ENCODE assay signal across 19 cellular contexts in genomic region chr3:119974666-119975065, GRCh38.
DNase-seq lines count a peak whose midpoint lies in the region; ATAC-seq, FAIRE-seq and TF ChIP-seq lines count a peak whose summit lies in the region.
"Had no signal": no experiment of that assay in that cellular context is flagged by ENCODE, and none has a peak within 500 bp of the region (broad histone marks: within the 10 kb centered on the region; RNA-seq: fewer than 3 reads in every experiment).

No MANE protein-coding gene starts in this region.

- TF ChIP-seq CTCF in RWPE1 (conservative IDR thresholded peaks at IDR 0.05; ENCODE audit: low read depth): no peak
- TF ChIP-seq CTCF in endothelial cell (IDR thresholded peaks at IDR 0.05; ENCODE audit: unreplicated experiment): no peak
- TF ChIP-seq CTCF in keratinocyte (optimal IDR thresholded peaks at IDR 0.05 in 1 of 3, IDR thresholded peaks at IDR 0.05 in 1 of 3, conservative IDR thresholded peaks at IDR 0.05 in 1 of 3; ENCODE audit: extremely low read depth in 1 of 3, insufficient read depth in 2 of 3, low read length in 3 of 3): no peak

- no peaks in the 10 kb centered on the region for H3K9me3 ChIP-seq in keratinocyte (ENCODE audit: control insufficient read depth, low read depth, low read length)

- no peaks in the 10 kb centered on the region for H3K27me3 ChIP-seq in keratinocyte (ENCODE audit: control insufficient read depth, extremely low read depth, insufficient read depth, low read length)

- peak; percentile 88 for FAIRE-seq in keratinocyte (lab: Jason Lieb, UNC)
- FAIRE-seq: D721Med, GM18507 had no signal

- peaks cover 90% of the 10 kb centered on the region for H3K79me2 ChIP-seq in keratinocyte (ENCODE audit: control insufficient read depth, insufficient read depth, low read length)

- POLR2A ChIA-PET in RWPE1 (lab: Yijun Ruan, JAX; ENCODE audit: low non-redundant PET): no interaction called here

- peak overlapping the region; percentile 5 for H3K27ac Mint-ChIP-seq in endothelial cell (ENCODE audit: unreplicated experiment)
- H3K27ac Mint-ChIP-seq: CD14-positive monocyte; CD8-positive, alpha-beta T cell; IgD-negative memory B cell had no signal

- H3K27ac ChIP-seq in RWPE1 (peak overlapping the region; percentile 40; the same call in 1 of the 2 replicates), keratinocyte (ENCODE audit: control insufficient read depth, insufficient read depth, low read length) (peak overlapping the region; percentile 5)
- H3K27ac ChIP-seq: GM23248, KMS-11 had no signal

- H3K9ac ChIP-seq in keratinocyte (ENCODE audit: control insufficient read depth, extremely low read depth, insufficient read depth, low read length): no peak overlapping the region
- H3K9ac ChIP-seq: GM23248, KMS-11 had no signal

- H3K9me3 Mint-ChIP-seq in endothelial cell (ENCODE audit: unreplicated experiment): no peaks in the 10 kb centered on the region

- no peak overlapping the region for H3K4me3 Mint-ChIP-seq in endothelial cell (ENCODE audit: unreplicated experiment)
- H3K4me3 Mint-ChIP-seq: CD14-positive monocyte; CD8-positive, alpha-beta T cell; IgD-negative memory B cell had no signal

- no peak overlapping the region for H2AFZ ChIP-seq in keratinocyte (ENCODE audit: control insufficient read depth, low read length)
- H2AFZ ChIP-seq: GM23248 had no signal

- DNase-seq in HPDE6-E6E7 (ENCODE audit: extremely low spot score) (peak; percentile 20), RWPE1 (ENCODE audit: low spot score) (peak; percentile 38), endothelial cell (ENCODE audit: low spot score) (no peak), keratinocyte (ENCODE audit: low read depth, low spot score) (peak; percentile 25), KG1 (lab: John Stamatoyannopoulos, UW) (no peak), GM19238 (ENCODE audit: insufficient read length, low spot score) (no peak)
- DNase-seq: CD8-positive, alpha-beta T cell; COR-L47; DND-41; GDM1; GM23248; H7 had no signal

- dilution Hi-C loops in keratinocyte (cut with MboI; ENCODE audit: extremely low pct_ligation_motif_present, low sequenced_read_pairs): no loop called here

- H3K27me3 Mint-ChIP-seq in endothelial cell (ENCODE audit: unreplicated experiment): peaks cover 12% of the 10 kb centered on the region
- H3K27me3 Mint-ChIP-seq: IgD-negative memory B cell had no signal

- H3K4me3 ChIP-seq in keratinocyte (ENCODE audit: control insufficient read depth in 2 of 3, extremely low read depth in 1 of 3, insufficient read depth in 2 of 3, low read depth in 1 of 3, low read length in 3 of 3): no peak overlapping the region
- H3K4me3 ChIP-seq: GM23248 had no signal

- peaks cover 0 to 3% of the 10 kb centered on the region in 2 experiments for H3K36me3 ChIP-seq in keratinocyte (ENCODE audit: control insufficient read depth in 2 of 2, extremely low read depth in 1 of 2, insufficient read depth in 2 of 2, low read length in 2 of 2)

- peak overlapping the region; percentile 28 for H3K4me2 ChIP-seq in keratinocyte (ENCODE audit: control insufficient read depth, extremely low read depth, insufficient read depth, low read depth, low read length)
- H3K4me2 ChIP-seq: KMS-11 had no signal

- CTCF ChIA-PET in RWPE1 (lab: Yijun Ruan, JAX): interaction anchor here (0.6 kb wide), 1 partner anchor 71 kb away, joined by 4 read pairs; no protein-coding TSS in a partner anchor

- peaks cover 4% of the 10 kb centered on the region for H3K4me1 Mint-ChIP-seq in endothelial cell (ENCODE audit: unreplicated experiment)
- H3K4me1 Mint-ChIP-seq: CD14-positive monocyte had no signal

- H4K20me1 ChIP-seq in keratinocyte (ENCODE audit: control insufficient read depth, extremely low read depth, insufficient read depth, low read length): peaks cover 14% of the 10 kb centered on the region

- peaks cover 18% of the 10 kb centered on the region for H3K36me3 Mint-ChIP-seq in endothelial cell (ENCODE audit: low read depth, unreplicated experiment)

- ATAC-seq in GM18867 (IDR thresholded peaks at IDR 0.05; ENCODE audit: unreplicated experiment) (no peak), GM21737 (IDR thresholded peaks at IDR 0.05; ENCODE audit: unreplicated experiment) (no peak)
- ATAC-seq: CD8-positive, alpha-beta T cell had no signal

- no peaks in the 10 kb centered on the region for H3K9me1 ChIP-seq in keratinocyte (ENCODE audit: control insufficient read depth, extremely low read depth, insufficient read depth, low read length)

- peaks cover 32% of the 10 kb centered on the region for H3K4me1 ChIP-seq in keratinocyte (ENCODE audit: control insufficient read depth, extremely low read depth, insufficient read depth, low read length)

Comparison
In these comparisons a context has a peak if more than half of its experiments do, and no peak if none do; other contexts are left out.
1. DNase-seq: peak in HPDE6-E6E7 (single experiment), RWPE1 (single experiment) and keratinocyte (single experiment); none in endothelial cell (single experiment), KG1 (single experiment) and GM19238 (single experiment).